ENCODE assay signal across 28 cellular contexts in genomic region chr2:103167599-103167998, GRCh38.
"Had no signal": no experiment of that assay in that cellular context is flagged by ENCODE, and none has a peak within 500 bp of the region (broad histone marks: within the 10 kb centered on the region; RNA-seq: fewer than 3 reads in every experiment).

No MANE protein-coding gene starts in this region.

- DNase-seq: activated CD4-positive, alpha-beta memory T cell treated with anti-CD3 and anti-CD28 coated beads for 36 hours; activated CD4-positive, alpha-beta T cell treated with anti-CD3 and anti-CD28 coated beads for 36 hours; activated CD4-positive, alpha-beta T cell treated with anti-CD3 and anti-CD28 coated beads, Interleukin-2, amount 10 ng/mL, durations not matched to agents 24 days and 14 days; activated CD4-positive, CD25-positive, alpha-beta regulatory T cell; activated CD4-positive, CD25-positive, alpha-beta regulatory T cell treated with anti-CD3 and anti-CD28 coated beads, Interleukin-2, amount 50 U/mL, for 72 hours; activated CD8-positive, alpha-beta memory T cell treated with anti-CD3 and anti-CD28 coated beads, Interleukin-2, amount 10 ng/mL, durations not matched to agents 7 days and 5 days; activated CD8-positive, alpha-beta memory T cell treated with anti-CD3 and anti-CD28 coated beads, Interleukin-2, amount 50 U/mL, for 4 hours; activated CD8-positive, alpha-beta T cell treated with anti-CD3 and anti-CD28 coated beads, Interleukin-2, amount 10 ng/mL, durations not matched to agents 7 days and 5 days; activated effector memory CD4-positive, alpha-beta T cell treated with anti-CD3 and anti-CD28 coated beads, Interleukin-2, amount 50 U/mL, for 16 hours; activated naive CD4-positive, alpha-beta T cell treated with anti-CD3 and anti-CD28 coated beads for 36 hours; activated naive CD8-positive, alpha-beta T cell treated with anti-CD3 and anti-CD28 coated beads for 36 hours; activated naive CD8-positive, alpha-beta T cell treated with anti-CD3 and anti-CD28 coated beads, Interleukin-2, amount 50 U/mL, for 24 hours; activated T-cell treated with anti-CD3 and anti-CD28 coated beads, Interleukin-2, amount 50 U/mL, for 1 hour; activated T-cell treated with anti-CD3 and anti-CD28 coated beads, Interleukin-2, amount 50 U/mL, for 48 hours; adrenal gland; amygdala; aorta; body of pancreas; caudate nucleus; cortex of kidney; dermis blood vessel endothelial cell; effector CD4-positive, alpha-beta T cell; effector memory CD8-positive, alpha-beta T cell; erythroblast; esophagus squamous epithelium; foreskin melanocyte; T-helper 2 cell had no signal

- FAIRE-seq: colon had no signal

- H3K4me1 ChIP-seq: adrenal gland, esophagus squamous epithelium had no signal

- H3K9me3 ChIP-seq: adrenal gland, body of pancreas, esophagus squamous epithelium had no signal

- H3K27me3 ChIP-seq: adrenal gland, body of pancreas, esophagus squamous epithelium had no signal

- H3K36me3 ChIP-seq: adrenal gland, esophagus squamous epithelium had no signal

- H3K27ac ChIP-seq: adrenal gland, body of pancreas, esophagus squamous epithelium had no signal

- H3K4me3 ChIP-seq: adrenal gland, body of pancreas, esophagus squamous epithelium had no signal

- ATAC-seq: activated CD4-positive, alpha-beta T cell treated with anti-CD3 and anti-CD28 coated beads for 36 hours; activated CD8-positive, alpha-beta memory T cell treated with anti-CD3 and anti-CD28 coated beads, Interleukin-2, amount 10 ng/mL, durations not matched to agents 7 days and 5 days; activated CD8-positive, alpha-beta T cell treated with anti-CD3 and anti-CD28 coated beads, Interleukin-2, amount 10 ng/mL, durations not matched to agents 7 days and 5 days; activated naive CD8-positive, alpha-beta T cell treated with anti-CD3 and anti-CD28 coated beads, Interleukin-2, amount 50 U/mL, for 24 hours; body of pancreas; effector memory CD8-positive, alpha-beta T cell had no signal
